Comparison of ENCODE assay signal across 31 cellular contexts in genomic region chr10:46237815-46238510, GRCh38. TPM values are rescaled to one million over a fixed set of nuclear protein-coding genes. Genes with fewer than 3 reads are reported as not detected.
DNase-seq lines count a peak whose midpoint lies in the region; ATAC-seq, FAIRE-seq and TF ChIP-seq lines count a peak whose summit lies in the region.
"Had no signal": no experiment of that assay in that cellular context is flagged by ENCODE, and none has a peak within 500 bp of the region (broad histone marks: within the 10 kb centered on the region; RNA-seq: fewer than 3 reads in every experiment).

No MANE protein-coding gene starts in this region.

- in situ Hi-C loops in IMR-90 (cut with MboI; ENCODE audit: low sequenced_read_pairs): no loop called here

- H2AK9ac ChIP-seq in IMR-90 (replicated peaks; ENCODE audit: low read depth, low read length, poor library complexity): peak overlapping the region; percentile 62

- POLR2A ChIA-PET in IMR-90 (lab: Charles Lee; ENCODE audit: unreplicated experiment): no interaction called here

- peak overlapping the region; percentile 50 to 79; a peak in 3 of 4 replicates for H4K8ac ChIP-seq in IMR-90 (ENCODE audit: low read depth in 2 of 2, low read length in 2 of 2)

- peak overlapping the region; percentile 95 for H3K23ac ChIP-seq in IMR-90 (ENCODE audit: low read depth, low read length)

- H2AFZ ChIP-seq in IMR-90 (replicated peaks; ENCODE audit: low read length, poor library complexity) (peak overlapping the region; percentile 69), keratinocyte (ENCODE audit: control insufficient read depth, low read length) (no peak overlapping the region), MM.1S (ENCODE audit: low read length) (no peak overlapping the region)
- H2AFZ ChIP-seq: GM23338, neural progenitor cell had no signal

- H4K20me1 ChIP-seq in IMR-90 (ENCODE audit: insufficient read depth, low read length) (no peaks in the 10 kb centered on the region), keratinocyte (ENCODE audit: control insufficient read depth, extremely low read depth, insufficient read depth, low read length) (no peaks in the 10 kb centered on the region), MM.1S (ENCODE audit: insufficient read depth, low read length) (no peaks in the 10 kb centered on the region)
- H4K20me1 ChIP-seq: BLaER1 had no signal

- H3K27me3 ChIP-seq in right atrium auricular region (no peaks in the 10 kb centered on the region), right cardiac atrium (ENCODE audit: control insufficient read depth, insufficient read depth) (no peaks in the 10 kb centered on the region), IMR-90 (ENCODE audit: control insufficient read depth, insufficient read depth, low read length) (no peaks in the 10 kb centered on the region; the same call in 1 of the 2 replicates), keratinocyte (ENCODE audit: control insufficient read depth, extremely low read depth, insufficient read depth, low read length) (no peaks in the 10 kb centered on the region), ovary (no peaks in the 10 kb centered on the region), MM.1S (replicated peaks; ENCODE audit: insufficient read depth, low read length) (no peaks in the 10 kb centered on the region)
- H3K27me3 ChIP-seq: BLaER1, body of pancreas, neural progenitor cell, right lobe of liver, tibial nerve had no signal

- H3K4me3 ChIP-seq in right atrium auricular region (no peak overlapping the region), right cardiac atrium (ENCODE audit: low read length) (no peak overlapping the region), IMR-90 (ENCODE audit: insufficient read depth, low read depth, low read length) (no peak overlapping the region), keratinocyte (ENCODE audit: control insufficient read depth in 2 of 3, extremely low read depth in 1 of 3, insufficient read depth in 2 of 3, low read depth in 1 of 3, low read length in 3 of 3) (no peak overlapping the region), ovary (no peak overlapping the region), MM.1S (ENCODE audit: low read length) (no peak overlapping the region)
- H3K4me3 ChIP-seq: BLaER1, body of pancreas, GM23338, neural progenitor cell, right lobe of liver, tibial nerve had no signal

- no peak for FAIRE-seq in keratinocyte (lab: Jason Lieb, UNC)
- FAIRE-seq: endothelial cell of umbilical vein had no signal

- dilution Hi-C loops in IMR-90 (cut with HindIII; ENCODE audit: low sequenced_read_pairs, unreplicated experiment): no loop called here
- dilution Hi-C loops in keratinocyte (cut with MboI; ENCODE audit: extremely low pct_ligation_motif_present, low sequenced_read_pairs): no loop called here

- ATAC-seq in right cardiac atrium: no peak
- ATAC-seq in IMR-90 (ENCODE audit: low read depth): peak; percentile 74
- no peak for ATAC-seq in GM18873 (IDR thresholded peaks at IDR 0.05; ENCODE audit: low FRiP score, unreplicated experiment)
- ATAC-seq: body of pancreas, GM23338, left colon, right lobe of liver had no signal

- no peaks in the 10 kb centered on the region for H3F3A ChIP-seq in MM.1S (ENCODE audit: insufficient read depth, low read length)

- CTCF ChIA-PET in IMR-90 (lab: Yijun Ruan, JAX): interaction anchor here (0.8 to 1.4 kb wide), 2 partner anchors 9 to 10 kb away, joined by 3 to 5 read pairs; no protein-coding TSS in a partner anchor

- H3K79me1 ChIP-seq in IMR-90 (ENCODE audit: low read depth in 1 of 2, low read length in 2 of 2): no peaks in the 10 kb centered on the region

- H4K5ac ChIP-seq in IMR-90 (ENCODE audit: low read depth, low read length): peak overlapping the region; percentile 51; the same call in 1 of the 2 replicates

- H3K79me2 ChIP-seq in keratinocyte (ENCODE audit: control insufficient read depth, insufficient read depth, low read length): no peaks in the 10 kb centered on the region
- no peaks in the 10 kb centered on the region for H3K79me2 ChIP-seq in MM.1S (ENCODE audit: low read length)

- intact Hi-C loops in right cardiac atrium (cut with DNase I) (no loop called here), IMR-90 (cut with micrococcal nuclease) (loop anchor here (5.0 kb wide), 1 partner anchor 79 kb away; no protein-coding TSS in a partner anchor), ovary (cut with DNase I) (no loop called here)

- peak overlapping the region; percentile 66; the same call in 1 of the 2 replicates for H3K56ac ChIP-seq in IMR-90 (ENCODE audit: extremely low read depth, insufficient read depth, low read length)

- H2BK120ac ChIP-seq in IMR-90 (ENCODE audit: low read depth, low read length): peak overlapping the region; percentile 98

- TF ChIP-seq EP300 in ovary (IDR thresholded peaks at IDR 0.05): no peak

- BruUV-seq in IMR-90 (replicated peaks; lab: Mats Ljungman, UMichigan): no TSS peak

- H3K9me3 ChIP-seq in right atrium auricular region: peaks cover 0 to 15% of the 10 kb centered on the region in 2 donors
- H3K9me3 ChIP-seq in right cardiac atrium (ENCODE audit: control insufficient read depth, low read length): no peaks in the 10 kb centered on the region
- H3K9me3 ChIP-seq in IMR-90 (ENCODE audit: control insufficient read depth, insufficient read depth, low read length): no peaks in the 10 kb centered on the region
- H3K9me3 ChIP-seq in keratinocyte (ENCODE audit: control insufficient read depth, low read depth, low read length): no peaks in the 10 kb centered on the region
- no peaks in the 10 kb centered on the region for H3K9me3 ChIP-seq in ovary
- H3K9me3 ChIP-seq in MM.1S (replicated peaks; ENCODE audit: insufficient read depth, low read length): no peaks in the 10 kb centered on the region
- H3K9me3 ChIP-seq: body of pancreas, right lobe of liver had no signal

- peak overlapping the region; percentile 94 for H2AK5ac ChIP-seq in IMR-90 (ENCODE audit: low read depth, low read length)

- H3K4me2 ChIP-seq in IMR-90 (ENCODE audit: low read depth, low read length) (peak overlapping the region; percentile 52; the same call in 1 of the 2 replicates), keratinocyte (ENCODE audit: control insufficient read depth, extremely low read depth, insufficient read depth, low read depth, low read length) (peak overlapping the region; percentile 22), MM.1S (ENCODE audit: low read depth, low read length) (no peak overlapping the region)
- H3K4me2 ChIP-seq: BLaER1, GM23338, neural progenitor cell had no signal

- H3K4me1 ChIP-seq in right atrium auricular region (no peaks in the 10 kb centered on the region), right cardiac atrium (ENCODE audit: control insufficient read depth, insufficient read depth, low read length) (no peaks in the 10 kb centered on the region), IMR-90 (ENCODE audit: control insufficient read depth, insufficient read depth, low read length) (peaks cover 11% of the 10 kb centered on the region), keratinocyte (ENCODE audit: control insufficient read depth, extremely low read depth, insufficient read depth, low read length) (peaks cover 7% of the 10 kb centered on the region), ovary (ENCODE audit: insufficient read depth) (no peaks in the 10 kb centered on the region), MM.1S (ENCODE audit: low read length) (no peaks in the 10 kb centered on the region)
- H3K4me1 ChIP-seq: BLaER1, body of pancreas, neural progenitor cell, right lobe of liver, tibial nerve had no signal

- H3K18ac ChIP-seq in IMR-90 (ENCODE audit: low read depth, low read length): peak overlapping the region; percentile 90

- no peaks in the 10 kb centered on the region for H3K9me2 ChIP-seq in MM.1S (replicated peaks; ENCODE audit: insufficient read depth, low read length)

- TF ChIP-seq RAD21 in IMR-90 (IDR thresholded peaks at IDR 0.05; ENCODE audit: low read length): no peak

- peak overlapping the region; percentile 95 for H4K91ac ChIP-seq in IMR-90 (ENCODE audit: insufficient read depth, low read depth, low read length)

- H3K9ac ChIP-seq in IMR-90 (ENCODE audit: low read depth, low read length) (no peak overlapping the region), keratinocyte (ENCODE audit: control insufficient read depth, extremely low read depth, insufficient read depth, low read length) (no peak overlapping the region), MM.1S (ENCODE audit: low read length) (no peak overlapping the region)
- H3K9ac ChIP-seq: BLaER1, neural progenitor cell had no signal

- H2BK15ac ChIP-seq in IMR-90 (ENCODE audit: low read depth, low read length): peak overlapping the region; percentile 88; the same call in 2 of the 3 replicates

- DNase-seq in right atrium auricular region (ENCODE audit: low spot score): peak; percentile 5
- no peak for DNase-seq in right cardiac atrium
- peak; percentile 49 for DNase-seq in IMR-90
- DNase-seq in keratinocyte (ENCODE audit: low read depth, low spot score): no peak
- no peak for DNase-seq in ovary
- DNase-seq in MM.1S: no peak
- no peak for DNase-seq in GOT3 (lab: John Stamatoyannopoulos, UW)
- DNase-seq: activated CD4-positive, alpha-beta T cell treated with anti-CD3 and anti-CD28 coated beads for 4 hours; activated naive CD4-positive, alpha-beta T cell; activated T-cell treated with anti-CD3 and anti-CD28 coated beads, Interleukin-2, amount 50 U/mL, for 1 hour; DMS79 treated with DMSO at 0.1 percent for 48 hours; hippocampal formation; left colon; NCI-H1048; NCI-H1694; NCI-H82; SW 1271; T1000 had no signal

- no peak overlapping the region for H3K27ac ChIP-seq in right atrium auricular region
- H3K27ac ChIP-seq in right cardiac atrium (ENCODE audit: low read length): no peak overlapping the region
- H3K27ac ChIP-seq in IMR-90 (ENCODE audit: insufficient read depth, low read length): peak overlapping the region; percentile 9; the same call in 1 of the 2 replicates
- H3K27ac ChIP-seq in keratinocyte (ENCODE audit: control insufficient read depth, insufficient read depth, low read length): no peak overlapping the region
- no peak overlapping the region for H3K27ac ChIP-seq in ovary
- no peak overlapping the region for H3K27ac ChIP-seq in MM.1S (ENCODE audit: low read length)
- H3K27ac ChIP-seq: BLaER1, body of pancreas, neural progenitor cell, right lobe of liver, tibial nerve, VCaP had no signal

- peak overlapping the region; percentile 91 for H2BK20ac ChIP-seq in IMR-90 (ENCODE audit: low read depth, low read length)

- TF ChIP-seq CTCF in right atrium auricular region (IDR thresholded peaks at IDR 0.05): no peak
- TF ChIP-seq CTCF in IMR-90 (conservative IDR thresholded peaks at IDR 0.05; ENCODE audit: low read depth, low read length): no peak
- TF ChIP-seq CTCF in keratinocyte (optimal IDR thresholded peaks at IDR 0.05 in 1 of 3, IDR thresholded peaks at IDR 0.05 in 1 of 3, conservative IDR thresholded peaks at IDR 0.05 in 1 of 3; ENCODE audit: extremely low read depth in 1 of 3, insufficient read depth in 2 of 3, low read length in 3 of 3): no peak
- TF ChIP-seq CTCF in ovary (IDR thresholded peaks at IDR 0.05): no peak
- no peak for TF ChIP-seq CTCF in MM.1S (IDR thresholded peaks at IDR 0.05; ENCODE audit: low read length)

- TF ChIP-seq POLR2A in IMR-90 (IDR thresholded peaks at IDR 0.05; ENCODE audit: low read depth, low read length) (no peak), ovary (IDR thresholded peaks at IDR 0.05) (no peak)

- peak overlapping the region; percentile 94 for H3K14ac ChIP-seq in IMR-90 (replicated peaks; ENCODE audit: low read depth, low read length)

- peak overlapping the region; percentile 92 for H3K4ac ChIP-seq in IMR-90 (ENCODE audit: low read depth, low read length)

- WGBS in right cardiac atrium: 89% methylated on average over 3 of the region's 3 CpGs
- 20% methylated on average over 1 of the region's 3 CpGs; no CpG with 5 or more reads in 1 of the 2 experiments for WGBS in IMR-90 (ENCODE audit: extremely low coverage in 2 of 2, insufficient read length in 1 of 2), 2 experiments
- 84 to 94% (median 93%) methylated on average over 3 of the region's 3 CpGs for WGBS in ovary, 3 donors

- H2BK5ac ChIP-seq in IMR-90 (ENCODE audit: low read depth, low read length, poor library complexity, severe bottlenecking): peak overlapping the region; percentile 96

- H3K36me3 ChIP-seq in right atrium auricular region (no peaks in the 10 kb centered on the region), IMR-90 (ENCODE audit: control insufficient read depth, insufficient read depth, low read length) (no peaks in the 10 kb centered on the region), keratinocyte (ENCODE audit: control insufficient read depth in 2 of 2, extremely low read depth in 1 of 2, insufficient read depth in 2 of 2, low read length in 2 of 2) (no peaks in the 10 kb centered on the region), ovary (no peaks in the 10 kb centered on the region), MM.1S (replicated peaks; ENCODE audit: insufficient read depth, low read length) (no peaks in the 10 kb centered on the region)
- H3K36me3 ChIP-seq: neural progenitor cell, right lobe of liver, tibial nerve had no signal

- peaks cover 8% of the 10 kb centered on the region; the same call in 1 of the 2 replicates for H3K9me1 ChIP-seq in IMR-90 (ENCODE audit: insufficient read depth, low read length)
- H3K9me1 ChIP-seq in keratinocyte (ENCODE audit: control insufficient read depth, extremely low read depth, insufficient read depth, low read length): no peaks in the 10 kb centered on the region

RNA-seq across cellular contexts. Expression of gene ANTXRL, which starts 48.8 kb away (rescaled TPM):
- total RNA-seq in right atrium auricular region: not detected
- under 1 TPM in 1 of 4 donors, not detected in 3; 0.51 TPM for total RNA-seq in right cardiac atrium
- polyA plus RNA-seq in right cardiac atrium: 0.68 TPM
- not detected in 2 replicates for total RNA-seq in IMR-90 (2012; rRNA removed)
- polyA plus RNA-seq in IMR-90 (2012; rRNA removed): not detected in 2 replicates
- polyA plus RNA-seq in IMR-90 (2012; cell fraction: cytosol; rRNA removed): not detected in 2 replicates
- polyA plus RNA-seq in IMR-90 (2012; cell fraction: nucleus; rRNA removed; ENCODE audit: low replicate concordance): 0.03 TPM in 1 of 2 replicates, not detected in the other
- not detected in 3 replicates for polyA plus RNA-seq in keratinocyte
- polyA plus RNA-seq in keratinocyte (2011; ENCODE audit: low read depth): not detected
- not detected in 2 replicates for polyA plus RNA-seq in keratinocyte (2011; cell fraction: cytosol; rRNA removed)
- polyA plus RNA-seq in keratinocyte (2011; cell fraction: nucleus; rRNA removed): not detected in 2 replicates
- not detected in 2 replicates for polyA plus RNA-seq in keratinocyte (2012; ENCODE audit: low replicate concordance)
- polyA minus RNA-seq in keratinocyte: not detected in 3 replicates
- polyA minus RNA-seq in keratinocyte (2011; cell fraction: cytosol; rRNA and poly(A)+ RNA removed): not detected
- polyA minus RNA-seq in keratinocyte (2011; cell fraction: nucleus; rRNA and poly(A)+ RNA removed): not detected in 2 replicates
- total RNA-seq in ovary: under 1 TPM in 1 of 7 donors, not detected in 6; 0.51 TPM
- polyA plus RNA-seq in ovary: not detected
- total RNA-seq: body of pancreas, cerebellum, endothelial cell of umbilical vein, GM23338, left colon, NCI-H460, right lobe of liver, RPMI7951, tibial nerve had no signal
- polyA plus RNA-seq: endothelial cell of umbilical vein, GM23338, IgD-negative memory B cell had no signal

Comparison
In these comparisons a context has a peak if more than half of its experiments do, and no peak if none do; other contexts are left out.
1. DNase-seq: peak in right atrium auricular region (single experiment) and IMR-90 (single experiment); none in right cardiac atrium (0 of 3), keratinocyte (single experiment), ovary (0 of 5), MM.1S (single experiment) and GOT3 (single experiment).